Comparison of ENCODE assay signal across 9 cellular contexts in the genomic region with DNA sequence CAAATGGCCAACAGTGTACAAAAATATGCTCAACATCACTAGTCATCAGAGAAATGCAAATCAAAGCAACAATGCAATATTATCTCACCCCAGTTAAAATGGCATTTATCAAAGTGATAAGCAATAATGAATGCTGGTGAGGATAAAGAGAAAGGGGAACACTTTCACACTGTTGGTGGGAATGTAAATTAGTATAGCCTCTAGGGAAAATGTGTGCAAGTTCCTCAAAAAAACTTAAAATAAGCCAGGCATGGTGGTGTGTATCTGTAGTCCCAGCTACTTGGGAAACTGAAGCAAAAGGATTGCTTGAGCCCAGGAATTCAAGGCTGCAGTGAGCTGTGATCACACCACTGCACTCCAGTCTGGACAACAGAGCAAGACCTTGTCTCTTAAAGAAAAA.
"Had no signal": no experiment of that assay in that cellular context is flagged by ENCODE, and none has a peak within 500 bp of the region (broad histone marks: within the 10 kb centered on the region; RNA-seq: fewer than 3 reads in every experiment).

No MANE protein-coding gene starts in this region.

- H3K27me3 Mint-ChIP-seq: IgD-negative memory B cell had no signal

- H3K4me1 Mint-ChIP-seq: GM23338 had no signal

- H3K27ac ChIP-seq: HL-60, KMS-11 had no signal

- H3K9ac ChIP-seq: KMS-11 had no signal

- ATAC-seq: GM23338, HepG2 had no signal

- H3K4me2 ChIP-seq: GM23338, KMS-11 had no signal

- H3K4me3 ChIP-seq: GM23338 had no signal

- H3K4me3 Mint-ChIP-seq: GM23338, H9 had no signal

- H2AFZ ChIP-seq: GM23338 had no signal

- H3K36me3 Mint-ChIP-seq: IgD-negative memory B cell had no signal

- H3K27ac Mint-ChIP-seq: GM23338, H9, IgD-negative memory B cell had no signal

- DNase-seq: H9, HCEC 1CT, Kasumi-1, KBM-7 had no signal
